ENCODE assay signal across 9 cellular contexts in genomic region chr6:4607026-4607704, GRCh38.
DNase-seq lines count a peak whose midpoint lies in the region; ATAC-seq lines count a peak whose summit lies in the region.
"Had no signal": no experiment of that assay in that cellular context is flagged by ENCODE, and none has a peak within 500 bp of the region (broad histone marks: within the 10 kb centered on the region; RNA-seq: fewer than 3 reads in every experiment).

No MANE protein-coding gene starts in this region.

- H3K4me1 ChIP-seq in mucosa of rectum (ENCODE audit: control insufficient read depth in 2 of 2, insufficient read depth in 2 of 2, low read length in 2 of 2) = peaks cover 8 to 18% of the 10 kb centered on the region in 2 donors

- H3K27ac ChIP-seq in caudate nucleus (ENCODE audit: low read depth, low read length) = peak overlapping the region; percentile 86
- peak overlapping the region; percentile 28 to 49 for H3K27ac ChIP-seq in mucosa of rectum (ENCODE audit: low read depth in 2 of 2, low read length in 2 of 2)

- H3K4me3 ChIP-seq in mucosa of rectum (ENCODE audit: low read length in 2 of 2) = peak overlapping the region; percentile 31 to 45

- no peak for ATAC-seq in HG03039 (IDR thresholded peaks at IDR 0.05; ENCODE audit: unreplicated experiment)
- no peak for ATAC-seq in HG02938 (IDR thresholded peaks at IDR 0.05; ENCODE audit: unreplicated experiment)

- H3K9me3 ChIP-seq in mucosa of rectum (ENCODE audit: control insufficient read depth in 2 of 2, low read length in 2 of 2) = no peaks in the 10 kb centered on the region

- peak; percentile 52 for DNase-seq in AG20443 (ENCODE audit: low spot score)
- peak; percentile 72 for DNase-seq in NCI-H1694 (lab: John Stamatoyannopoulos, UW)
- peak in 57 of 61 donors; percentile 11 to 98 (median 52) for DNase-seq in caudate nucleus (lab: John Stamatoyannopoulos, UW)
- no peak for DNase-seq in stimulated activated naive CD4-positive, alpha-beta T cell (lab: John Stamatoyannopoulos, UW)
- DNase-seq in activated effector memory CD4-positive, alpha-beta T cell treated with anti-CD3 and anti-CD28 coated beads, Interleukin-2, amount 50 U/mL, for 16 hours = no peak
- DNase-seq: GDM1 had no signal

- H3K27me3 ChIP-seq in mucosa of rectum (ENCODE audit: control insufficient read depth in 2 of 2, insufficient read depth in 2 of 2, low read length in 2 of 2) = no peaks in the 10 kb centered on the region

- no peaks in the 10 kb centered on the region for H3K36me3 ChIP-seq in mucosa of rectum (ENCODE audit: control insufficient read depth in 2 of 2, insufficient read depth in 2 of 2, low read length in 2 of 2)

- no peak overlapping the region for H3K9ac ChIP-seq in mucosa of rectum (ENCODE audit: low read depth in 1 of 2, low read length in 2 of 2)

Comparison
In these comparisons a context has a peak if more than half of its experiments do, and no peak if none do; other contexts are left out.
1. DNase-seq: peak in AG20443 (single experiment), NCI-H1694 (single experiment) and caudate nucleus (57 of 61); none in stimulated activated naive CD4-positive, alpha-beta T cell (0 of 6) and activated effector memory CD4-positive, alpha-beta T cell treated with anti-CD3 and anti-CD28 coated beads, Interleukin-2, amount 50 U/mL, for 16 hours (single experiment).